18 cellular contexts compared by ENCODE assay signal in the genomic region with DNA sequence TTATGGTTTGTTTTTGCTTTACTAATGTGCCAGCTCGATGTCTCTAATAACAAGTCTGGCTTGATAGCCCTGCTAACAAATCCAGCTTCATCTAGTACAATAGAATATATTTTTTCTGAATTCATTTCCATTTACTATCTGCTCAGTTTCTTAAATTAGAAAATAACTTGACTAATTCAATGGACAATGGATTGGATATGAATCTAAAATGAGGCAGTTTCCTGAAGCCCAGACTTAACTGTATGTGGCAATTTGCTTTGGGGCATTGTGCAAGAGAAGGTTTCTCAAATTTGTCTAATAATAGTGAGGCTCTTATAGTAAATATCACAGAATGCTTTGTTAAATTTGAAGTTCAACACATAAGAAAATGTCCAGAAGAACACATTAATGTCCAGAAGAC.
"Had no signal": no experiment of that assay in that cellular context is flagged by ENCODE, and none has a peak within 500 bp of the region (broad histone marks: within the 10 kb centered on the region; RNA-seq: fewer than 3 reads in every experiment).

No MANE protein-coding gene starts in this region.

- H3K9me3 ChIP-seq: body of pancreas, lower lobe of right lung, tibial artery had no signal

- H3K4me2 ChIP-seq: hepatocyte had no signal

- H3K27me3 ChIP-seq: body of pancreas, hepatocyte, tibial artery had no signal

- ATAC-seq: body of pancreas, esophagus mucosa, lower lobe of right lung, T-helper 17 cell had no signal

- DNase-seq: activated CD4-positive, alpha-beta T cell treated with anti-CD3 and anti-CD28 coated beads, Interleukin-2, amount 10 ng/mL, durations not matched to agents 7 days and 5 days; activated CD4-positive, CD25-positive, alpha-beta regulatory T cell; activated CD8-positive, alpha-beta memory T cell treated with anti-CD3 and anti-CD28 coated beads for 24 hours; activated naive CD4-positive, alpha-beta T cell treated with anti-CD3 and anti-CD28 coated beads, Interleukin-2, amount 10 ng/mL, durations not matched to agents 7 days and 5 days; amniotic stem cell; body of pancreas; cerebellar nuclear complex; endodermal cell; kidney glomerular epithelial cell; lower lobe of right lung; midbrain; naive B cell; small intestine; T-helper 17 cell; tibial artery had no signal

- H3K79me2 ChIP-seq: hepatocyte, parathyroid adenoma had no signal

- H3K4me1 ChIP-seq: body of pancreas, parathyroid adenoma had no signal

- H3K36me3 ChIP-seq: lower lobe of right lung, tibial artery had no signal

- H2AFZ ChIP-seq: hepatocyte, parathyroid adenoma had no signal

- H3K4me3 ChIP-seq: body of pancreas, hepatocyte, lower lobe of right lung, tibial artery had no signal

- H3K9ac ChIP-seq: parathyroid adenoma had no signal

- H3K27ac ChIP-seq: body of pancreas, hepatocyte, lower lobe of right lung, parathyroid adenoma, tibial artery had no signal
